Comparison of ENCODE assay signal across 13 cellular contexts in the genomic region with DNA sequence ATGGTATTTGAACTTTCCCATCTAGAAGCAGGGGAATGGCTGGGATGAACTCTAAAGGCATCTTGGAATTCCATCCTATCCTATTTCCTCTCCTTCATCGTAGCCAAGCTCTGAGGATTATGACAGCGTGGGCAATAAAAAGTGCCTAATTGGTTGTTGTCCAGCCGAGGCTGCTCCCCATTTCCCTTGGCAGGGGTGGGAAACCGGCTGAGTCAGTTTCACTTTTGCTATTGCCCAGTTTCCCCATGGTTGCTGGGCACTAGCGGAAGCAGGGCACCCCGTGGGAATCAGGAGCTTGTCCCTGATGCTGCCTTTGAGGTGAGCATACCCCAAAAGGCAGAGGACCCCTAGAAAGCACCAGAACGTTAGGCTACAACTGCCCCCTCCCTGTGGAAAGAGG. TPM values are rescaled to one million over a fixed set of nuclear protein-coding genes. Genes with fewer than 3 reads are reported as not detected.
DNase-seq lines count a peak whose midpoint lies in the region; ATAC-seq and TF ChIP-seq lines count a peak whose summit lies in the region.
"Had no signal": no experiment of that assay in that cellular context is flagged by ENCODE, and none has a peak within 500 bp of the region (broad histone marks: within the 10 kb centered on the region; RNA-seq: fewer than 3 reads in every experiment).

No MANE protein-coding gene starts in this region.

- intact Hi-C loops in esophagus squamous epithelium (cut with DNase I) (no loop called here), Calu3 (cut with micrococcal nuclease; ENCODE audit: unreplicated experiment) (no loop called here)

- peaks cover 3 to 48% (median 19%) of the 10 kb centered on the region in 3 donors for H3K4me1 ChIP-seq in esophagus squamous epithelium

- H3K27me3 Mint-ChIP-seq in effector memory CD8-positive, alpha-beta T cell = peaks cover 25 to 59% of the 10 kb centered on the region in 2 donors
- H3K27me3 Mint-ChIP-seq in Calu3 (ENCODE audit: unreplicated experiment) = peaks cover 71% of the 10 kb centered on the region

- peaks cover 6% of the 10 kb centered on the region for H3K36me3 Mint-ChIP-seq in effector memory CD8-positive, alpha-beta T cell (ENCODE audit: insufficient read depth)
- peaks cover 4% of the 10 kb centered on the region for H3K36me3 Mint-ChIP-seq in Calu3 (ENCODE audit: insufficient read depth, unreplicated experiment)
- H3K36me3 Mint-ChIP-seq: CD4-positive, CD25-positive, alpha-beta regulatory T cell had no signal

- in situ Hi-C loops in GM13976 (cut with MboI; ENCODE audit: low sequenced_read_pairs, unreplicated experiment) = no loop called here

- no peak for TF ChIP-seq POLR2A in esophagus squamous epithelium (IDR thresholded peaks at IDR 0.05)

- DNase-seq in AG08396 (ENCODE audit: low spot score) = peak; percentile 40
- DNase-seq in M059J (ENCODE audit: low read depth) = peak; percentile 83
- no peak for DNase-seq in esophagus squamous epithelium (lab: John Stamatoyannopoulos, UW)
- no peak for DNase-seq in omental fat pad (ENCODE audit: low spot score)
- no peak for DNase-seq in effector memory CD8-positive, alpha-beta T cell
- DNase-seq in DMS53 treated with DMSO at 0.1 percent for 48 hours (lab: John Stamatoyannopoulos, UW; ENCODE audit: unreplicated experiment) = no peak
- no peak for DNase-seq in Calu3
- no peak for DNase-seq in GM13976 (ENCODE audit: low spot score)
- DNase-seq: brain microvascular endothelial cell; CD4-positive, CD25-positive, alpha-beta regulatory T cell; NCI-H526 had no signal

- H3K4me3 ChIP-seq in esophagus squamous epithelium = peak overlapping the region in 1 of 4 donors; percentile 50
- H3K4me3 ChIP-seq: GM12878 had no signal

- peak overlapping the region in 1 of 2 donors; percentile 8 for H3K4me3 Mint-ChIP-seq in effector memory CD8-positive, alpha-beta T cell
- H3K4me3 Mint-ChIP-seq in Calu3 (ENCODE audit: low read depth, unreplicated experiment) = no peak overlapping the region

- no peak for TF ChIP-seq CTCF in esophagus squamous epithelium (IDR thresholded peaks at IDR 0.05)
- no peak for TF ChIP-seq CTCF in omental fat pad (IDR thresholded peaks at IDR 0.05)
- no peak for TF ChIP-seq CTCF in Calu3 (IDR thresholded peaks at IDR 0.05; ENCODE audit: unreplicated experiment)
- TF ChIP-seq CTCF in GM13976 (IDR thresholded peaks at IDR 0.05; ENCODE audit: borderline replicate concordance, control extremely low read depth, extremely low read depth, insufficient read depth, missing control alignments) = no peak

- H3K4me1 Mint-ChIP-seq in effector memory CD8-positive, alpha-beta T cell (ENCODE audit: low read depth in 2 of 2) = peaks cover 8 to 12% of the 10 kb centered on the region in 2 donors
- peaks cover 10% of the 10 kb centered on the region for H3K4me1 Mint-ChIP-seq in Calu3 (ENCODE audit: low read depth, unreplicated experiment)

- H3K27ac ChIP-seq in esophagus squamous epithelium = peak overlapping the region; percentile 23 to 66 (median 32)
- H3K27ac ChIP-seq: brain microvascular endothelial cell had no signal

- ATAC-seq in omental fat pad (ENCODE audit: low FRiP score) = peak; percentile 73
- no peak for ATAC-seq in effector memory CD8-positive, alpha-beta T cell (replicated peaks)
- ATAC-seq: GM12878 had no signal

- no peaks in the 10 kb centered on the region for H3K36me3 ChIP-seq in esophagus squamous epithelium
- H3K36me3 ChIP-seq: brain microvascular endothelial cell had no signal

- CTCF ChIA-PET in Calu3 (lab: Charles Lee) = interaction anchor here (1.2 to 1.3 kb wide), 2 partner anchors 8 to 41 kb away, joined by 4 to 5 read pairs; partner anchors contain the start of gene SCRN2

- BruUV-seq in Calu3 (replicated peaks; lab: Mats Ljungman, UMichigan) = no TSS peak

- peaks cover 0 to 22% (median 0%) of the 10 kb centered on the region in 4 donors for H3K27me3 ChIP-seq in esophagus squamous epithelium

- 5 to 12% methylated on average over 3 to 6 of the region's 7 CpGs for WGBS in esophagus squamous epithelium, 2 donors

- no peaks in the 10 kb centered on the region for H3K9me3 ChIP-seq in esophagus squamous epithelium

- H3K27ac Mint-ChIP-seq in effector memory CD8-positive, alpha-beta T cell = no peak overlapping the region
- H3K27ac Mint-ChIP-seq in Calu3 (ENCODE audit: unreplicated experiment) = no peak overlapping the region

- H3K9me3 Mint-ChIP-seq in effector memory CD8-positive, alpha-beta T cell = no peaks in the 10 kb centered on the region
- no peaks in the 10 kb centered on the region for H3K9me3 Mint-ChIP-seq in Calu3 (ENCODE audit: low read depth, unreplicated experiment)

RNA-seq across cellular contexts. Expression of gene SP2, which starts 13.8 kb away (rescaled TPM):
- total RNA-seq in M059J (2014; rRNA removed; shearing (Covaris generic)) = 1.6 and 3.8 TPM in 2 replicates
- total RNA-seq in esophagus squamous epithelium (1 to 10 TPM; 4.0 to 9.9 (median 9.2) TPM), omental fat pad (1 to 10 TPM; 2.9 to 8.5 (median 6.9) TPM), Calu3 (2022) (21.5 and 22.4 TPM in 2 replicates)

RNA-seq across cellular contexts. Expression of gene SP6, which starts 31.3 kb away (rescaled TPM):
- 0.79 and 1.5 TPM in 2 replicates for total RNA-seq in M059J (2014; rRNA removed; shearing (Covaris generic))
- total RNA-seq in esophagus squamous epithelium (1 to 10 TPM; 1.1 to 6.4 (median 3.8) TPM), omental fat pad (1 to 10 TPM in 3 of 4 donors, under 1 TPM in 1; 0.74 to 1.7 (median 1.2) TPM), Calu3 (2022) (1.1 and 1.2 TPM in 2 replicates)
- total RNA-seq: GM12878 had no signal

RNA-seq across cellular contexts. Expression of gene SCRN2, which starts 41.2 kb away (rescaled TPM):
- 19.3 and 24.0 TPM in 2 replicates for total RNA-seq in M059J (2014; rRNA removed; shearing (Covaris generic))
- total RNA-seq in esophagus squamous epithelium (10 to 100 TPM; 13.9 to 24.8 (median 17.8) TPM), omental fat pad (10 to 100 TPM; 43.6 to 72.6 (median 60.3) TPM), Calu3 (2022) (34.8 and 37.0 TPM in 2 replicates)

RNA-seq across cellular contexts. Expression of gene LRRC46, which starts 50.8 kb away (rescaled TPM):
- 0.12 TPM in 1 of 2 replicates, not detected in the other for total RNA-seq in M059J (2014; rRNA removed; shearing (Covaris generic))
- total RNA-seq in esophagus squamous epithelium (under 1 TPM in 1 of 4 donors, not detected in 3; 0.18 TPM), omental fat pad (under 1 TPM in 1 of 4 donors, not detected in 3; 0.24 TPM), Calu3 (2022) (2.9 and 4.0 TPM in 2 replicates)
- total RNA-seq: urinary bladder had no signal

RNA-seq across cellular contexts. Expression of gene MRPL10, which starts 50.9 kb away (rescaled TPM):
- 39.9 and 41.5 TPM in 2 replicates for total RNA-seq in M059J (2014; rRNA removed; shearing (Covaris generic))
- total RNA-seq in esophagus squamous epithelium = 10 to 100 TPM; 23.2 to 36.6 (median 30.0) TPM
- 10 to 100 TPM; 23.1 to 50.5 (median 36.8) TPM for total RNA-seq in omental fat pad
- 70.2 and 84.1 TPM in 2 replicates for total RNA-seq in Calu3 (2022)

Comparison
In these comparisons a context has a peak if more than half of its experiments do, and no peak if none do; other contexts are left out.
1. DNase-seq: peak in AG08396 (single experiment) and M059J (single experiment); none in esophagus squamous epithelium (single experiment), omental fat pad (single experiment), effector memory CD8-positive, alpha-beta T cell (0 of 3), DMS53 treated with DMSO at 0.1 percent for 48 hours (single experiment), Calu3 (single experiment) and GM13976 (single experiment).